In genomic region chr5:73748510-73749410, GRCh38 we compare ENCODE assay signal across 12 cellular contexts.
DNase-seq lines count a peak whose midpoint lies in the region; ATAC-seq and TF ChIP-seq lines count a peak whose summit lies in the region.
"Had no signal": no experiment of that assay in that cellular context is flagged by ENCODE, and none has a peak within 500 bp of the region (broad histone marks: within the 10 kb centered on the region; RNA-seq: fewer than 3 reads in every experiment).

No MANE protein-coding gene starts in this region.

- H3K4me1 ChIP-seq in H9 (ENCODE audit: insufficient read depth, low read length) (no peaks in the 10 kb centered on the region), testis (peaks cover 21% of the 10 kb centered on the region), sigmoid colon (peaks cover 0 to 15% (median 7%) of the 10 kb centered on the region in 4 donors)
- H3K4me1 ChIP-seq: suprapubic skin had no signal

- H3K79me2 ChIP-seq in H9 (ENCODE audit: insufficient read depth, low read length) = no peaks in the 10 kb centered on the region

- no peak overlapping the region for H4K91ac ChIP-seq in H9 (ENCODE audit: insufficient read length, low read depth, low read length)

- peak; percentile 28 for DNase-seq in H9
- DNase-seq in brain microvascular endothelial cell = peak; percentile 22
- peak; percentile 43 for DNase-seq in left kidney (ENCODE audit: low read depth, low spot score)
- DNase-seq in testis = peak; percentile 65
- DNase-seq in activated CD8-positive, alpha-beta memory T cell treated with anti-CD3 and anti-CD28 coated beads, Interleukin-2, amount 10 ng/mL, durations not matched to agents 7 days and 5 days = no peak
- DNase-seq in amygdala (lab: John Stamatoyannopoulos, UW) = no peak
- DNase-seq in sigmoid colon = no peak
- DNase-seq: GM23248, PC-3 had no signal

- no peak for TF ChIP-seq EP300 in sigmoid colon (IDR thresholded peaks at IDR 0.05)

- no peak overlapping the region for H3K27ac ChIP-seq in H9 (ENCODE audit: insufficient read length, low read depth, low read length)
- peak overlapping the region; percentile 26 for H3K27ac ChIP-seq in brain microvascular endothelial cell
- H3K27ac ChIP-seq in testis = peak overlapping the region; percentile 25 to 69
- peak overlapping the region in 2 of 4 donors; percentile 3 to 76 for H3K27ac ChIP-seq in sigmoid colon
- H3K27ac ChIP-seq: GM23248, suprapubic skin had no signal

- no peak overlapping the region for H3K9ac ChIP-seq in H9 (ENCODE audit: extremely low read depth, insufficient read length, low read length)
- H3K9ac ChIP-seq: GM23248 had no signal

- intact Hi-C loops in testis (cut with DNase I; ENCODE audit: low total_unique reads) = no loop called here
- intact Hi-C loops in sigmoid colon (cut with DNase I) = no loop called here

- no peak overlapping the region for H2BK5ac ChIP-seq in H9 (ENCODE audit: insufficient read length, low read length)

- H4K5ac ChIP-seq in H9 (ENCODE audit: insufficient read length, low read depth, low read length) = no peak overlapping the region

- H3K36me3 ChIP-seq in brain microvascular endothelial cell (replicated peaks) (no peaks in the 10 kb centered on the region), testis (ENCODE audit: low read depth, missing control alignments) (no peaks in the 10 kb centered on the region), sigmoid colon (no peaks in the 10 kb centered on the region)
- H3K36me3 ChIP-seq: suprapubic skin had no signal

- peaks cover 16% of the 10 kb centered on the region in 2 experiments for H3K4me1 Mint-ChIP-seq in H9
- H3K4me1 Mint-ChIP-seq in activated CD8-positive, alpha-beta memory T cell treated with anti-CD3 and anti-CD28 coated beads, Interleukin-2, amount 10 ng/mL, durations not matched to agents 7 days and 5 days = peaks cover 7% of the 10 kb centered on the region

- no peak overlapping the region for H3K14ac ChIP-seq in H9 (ENCODE audit: insufficient read depth, low read length)

- H3K4me3 Mint-ChIP-seq in H9 = no peak overlapping the region
- no peak overlapping the region for H3K4me3 Mint-ChIP-seq in activated CD8-positive, alpha-beta memory T cell treated with anti-CD3 and anti-CD28 coated beads, Interleukin-2, amount 10 ng/mL, durations not matched to agents 7 days and 5 days
- H3K4me3 Mint-ChIP-seq: central memory CD8-positive, alpha-beta T cell had no signal

- H2BK120ac ChIP-seq in H9 (ENCODE audit: low read depth, low read length, poor library complexity, severe bottlenecking) = no peak overlapping the region

- H3K4me3 ChIP-seq in brain microvascular endothelial cell (ENCODE audit: low read depth, low read length) (no peak overlapping the region), testis (no peak overlapping the region), sigmoid colon (no peak overlapping the region)
- H3K4me3 ChIP-seq: GM23248, suprapubic skin had no signal

- no peak overlapping the region for H3K56ac ChIP-seq in H9 (ENCODE audit: insufficient read length, low read depth, low read length)

- CTCF ChIA-PET in activated CD8-positive, alpha-beta memory T cell treated with anti-CD3 and anti-CD28 coated beads, Interleukin-2, amount 10 ng/mL, durations not matched to agents 7 days and 5 days (lab: Charles Lee) = interaction anchor here (0.6 kb wide), 1 partner anchor 55 kb away, joined by 3 read pairs; no protein-coding TSS in a partner anchor

- H3K9me3 ChIP-seq in H9 (ENCODE audit: control insufficient read depth, low read depth, low read length) = no peaks in the 10 kb centered on the region
- H3K9me3 ChIP-seq in testis = no peaks in the 10 kb centered on the region
- H3K9me3 ChIP-seq in sigmoid colon = no peaks in the 10 kb centered on the region
- H3K9me3 ChIP-seq: suprapubic skin had no signal

- no peak overlapping the region for H2BK12ac ChIP-seq in H9 (ENCODE audit: insufficient read length, low read depth, low read length)

- H3T11ph ChIP-seq in H9 (ENCODE audit: low read length) = no peak overlapping the region

- no peak overlapping the region for H3K4me2 ChIP-seq in H9 (ENCODE audit: insufficient read depth, insufficient read length, low read length)

- no peak overlapping the region for H2BK20ac ChIP-seq in H9 (ENCODE audit: low read depth, low read length, poor library complexity, severe bottlenecking)

- no peak overlapping the region for H3K23ac ChIP-seq in H9 (ENCODE audit: insufficient read length, low read depth, low read length)

- H3K18ac ChIP-seq in H9 (ENCODE audit: insufficient read length, low read depth, low read length) = no peak overlapping the region

- no peaks in the 10 kb centered on the region for H4K20me1 ChIP-seq in H9 (ENCODE audit: control insufficient read depth, insufficient read depth, insufficient read length)

- H4K8ac ChIP-seq in H9 (replicated peaks; ENCODE audit: insufficient read length, low read depth, low read length) = no peak overlapping the region

- TF ChIP-seq CTCF in H9 (conservative IDR thresholded peaks at IDR 0.05) (no peak), brain microvascular endothelial cell (IDR thresholded peaks at IDR 0.05; ENCODE audit: low read depth, low read length, missing control alignments) (no peak), testis (IDR thresholded peaks at IDR 0.05) (no peak), sigmoid colon (IDR thresholded peaks at IDR 0.05) (no peak)

- in situ Hi-C loops in brain microvascular endothelial cell (cut with HindIII; ENCODE audit: low pct_ligation_motif_present, low sequenced_read_pairs) = no loop called here

- no peak overlapping the region for H3K4ac ChIP-seq in H9 (ENCODE audit: low read depth, low read length)

- WGBS in H9 (ENCODE audit: extremely low coverage, insufficient read length, low lambda C conversion rate) = no CpG with 5 or more reads among the region's 11 CpGs
- 33 to 58% methylated on average over 10 to 11 of the region's 11 CpGs for WGBS in testis, 2 donors
- 72 to 86% methylated on average over 11 of the region's 11 CpGs for WGBS in sigmoid colon, 2 donors

- no peaks in the 10 kb centered on the region for H3K27me3 ChIP-seq in H9 (ENCODE audit: insufficient read depth, low read length)
- no peaks in the 10 kb centered on the region for H3K27me3 ChIP-seq in brain microvascular endothelial cell (replicated peaks)
- no peaks in the 10 kb centered on the region for H3K27me3 ChIP-seq in testis
- no peaks in the 10 kb centered on the region for H3K27me3 ChIP-seq in sigmoid colon
- H3K27me3 ChIP-seq: suprapubic skin had no signal

- H2BK15ac ChIP-seq in H9 (ENCODE audit: low read depth, low read length) = no peak overlapping the region

- TF ChIP-seq POLR2A in testis (IDR thresholded peaks at IDR 0.05) (no peak), sigmoid colon (IDR thresholded peaks at IDR 0.05) (no peak)

- H3K27me3 Mint-ChIP-seq in H9 (ENCODE audit: low read depth) = no peaks in the 10 kb centered on the region; the same call in none of the 2 replicates
- H3K27me3 Mint-ChIP-seq in activated CD8-positive, alpha-beta memory T cell treated with anti-CD3 and anti-CD28 coated beads, Interleukin-2, amount 10 ng/mL, durations not matched to agents 7 days and 5 days = peaks cover 55% of the 10 kb centered on the region

- no peaks in the 10 kb centered on the region for H3K79me1 ChIP-seq in H9 (ENCODE audit: insufficient read depth, low read depth, low read length, poor library complexity, severe bottlenecking)

- no peaks in the 10 kb centered on the region for H3K23me2 ChIP-seq in H9 (ENCODE audit: insufficient read length, low read depth, low read length, poor library complexity, severe bottlenecking)

- H2AFZ ChIP-seq in H9 (ENCODE audit: low read length) = no peak overlapping the region
- H2AFZ ChIP-seq: GM23248 had no signal

- no peak overlapping the region for H2AK5ac ChIP-seq in H9 (ENCODE audit: insufficient read length, low read length)

- H3K27ac Mint-ChIP-seq in H9 = no peak overlapping the region
- H3K27ac Mint-ChIP-seq in activated CD8-positive, alpha-beta memory T cell treated with anti-CD3 and anti-CD28 coated beads, Interleukin-2, amount 10 ng/mL, durations not matched to agents 7 days and 5 days = no peak overlapping the region

- no peak for ATAC-seq in activated CD8-positive, alpha-beta memory T cell treated with anti-CD3 and anti-CD28 coated beads, Interleukin-2, amount 10 ng/mL, durations not matched to agents 7 days and 5 days
- ATAC-seq in HG03439 (IDR thresholded peaks at IDR 0.05; ENCODE audit: unreplicated experiment) = no peak
- ATAC-seq: PC-3 had no signal

- no peaks in the 10 kb centered on the region for H3K9me3 Mint-ChIP-seq in H9
- no peaks in the 10 kb centered on the region for H3K9me3 Mint-ChIP-seq in activated CD8-positive, alpha-beta memory T cell treated with anti-CD3 and anti-CD28 coated beads, Interleukin-2, amount 10 ng/mL, durations not matched to agents 7 days and 5 days (ENCODE audit: low read depth)
- H3K9me3 Mint-ChIP-seq: central memory CD8-positive, alpha-beta T cell had no signal

- no peaks in the 10 kb centered on the region for H3K36me3 Mint-ChIP-seq in H9 (ENCODE audit: insufficient read depth in 1 of 3, low read depth in 3 of 3)
- no peaks in the 10 kb centered on the region for H3K36me3 Mint-ChIP-seq in activated CD8-positive, alpha-beta memory T cell treated with anti-CD3 and anti-CD28 coated beads, Interleukin-2, amount 10 ng/mL, durations not matched to agents 7 days and 5 days

Comparison
In these comparisons a context has a peak if more than half of its experiments do, and no peak if none do; other contexts are left out.
1. DNase-seq: peak in H9 (single experiment), brain microvascular endothelial cell (single experiment), left kidney (single experiment) and testis (single experiment); none in activated CD8-positive, alpha-beta memory T cell treated with anti-CD3 and anti-CD28 coated beads, Interleukin-2, amount 10 ng/mL, durations not matched to agents 7 days and 5 days (single experiment), amygdala (0 of 56) and sigmoid colon (single experiment).